Comparison of ENCODE assay signal across 1 cellular context in genomic region chr19:1864480-1865171, GRCh38.
TF ChIP-seq lines count a peak whose summit lies in the region.

No MANE protein-coding gene starts in this region.

TF ChIP-seq in K562, 482 proteins besides CTCF, POLR2A, EP300 and RAD21 (continued from another document and continues in another):
- TF ChIP-seq ETV5 (CRISPR knock-in tag; IDR thresholded peaks at IDR 0.05; ENCODE audit: low read depth) (0 out of 2 replicates have a peak, but pooled peaks have one; percentile 1), DACH1 (IDR thresholded peaks at IDR 0.05; ENCODE audit: partially characterized antibody) (peak; percentile 51), SRF (CRISPR knock-in tag; IDR thresholded peaks at IDR 0.05) (peak in 1 of 2 experiments; percentile 13; a peak in 1 of 4 replicates), ELF1 (tag; IDR thresholded peaks at IDR 0.05) (no peak; the same call in none of the 2 replicates), JUND (IDR thresholded peaks at IDR 0.05; ENCODE audit: borderline replicate concordance, low read depth, low read length) (0 out of 2 replicates have a peak, but pooled peaks have one; percentile 17), JUND (tag; IDR thresholded peaks at IDR 0.05; ENCODE audit: borderline replicate concordance, low read depth, low read length) (no peak), CREB1 (IDR thresholded peaks at IDR 0.05) (no peak), CREB1 (CRISPR knock-in tag; IDR thresholded peaks at IDR 0.05) (peak; percentile 18; the same call in 1 of the 2 replicates), TRIM24 (IDR thresholded peaks at IDR 0.05) (no peak), POLR3A (IDR thresholded peaks at IDR 0.05; ENCODE audit: borderline replicate concordance, extremely low read depth, insufficient read depth, insufficient read length) (no peak), CBFA2T2 (conservative IDR thresholded peaks at IDR 0.05) (no peak), ATF3 (IDR thresholded peaks at IDR 0.05) (no peak), ATF3 (CRISPR knock-in tag; conservative IDR thresholded peaks at IDR 0.05) (no peak), SETDB1 (IDR thresholded peaks at IDR 0.05; ENCODE audit: low read length) (no peak), SRSF1 (IDR thresholded peaks at IDR 0.05; ENCODE audit: low read depth, low read length) (no peak), E2F3 (CRISPR knock-in tag; IDR thresholded peaks at IDR 0.05) (no peak), ZNF398 (CRISPR knock-in tag; IDR thresholded peaks at IDR 0.05) (no peak), FOS (IDR thresholded peaks at IDR 0.05; ENCODE audit: extremely low read depth, insufficient read length) (no peak), RREB1 (CRISPR knock-in tag; IDR thresholded peaks at IDR 0.05) (no peak), POLR2AphosphoS5 (IDR thresholded peaks at IDR 0.05; ENCODE audit: control insufficient read depth, insufficient read depth, low read depth, low read length) (no peak), ERF (CRISPR knock-in tag; IDR thresholded peaks at IDR 0.05) (0 out of 2 replicates have a peak, but pooled peaks have one; percentile 60), TEAD4 (IDR thresholded peaks at IDR 0.05; ENCODE audit: low read length) (no peak), TEAD4 (CRISPR knock-in tag; IDR thresholded peaks at IDR 0.05; ENCODE audit: borderline replicate concordance) (no peak), ZNF253 (CRISPR knock-in tag; conservative IDR thresholded peaks at IDR 0.05) (no peak), TOE1 (IDR thresholded peaks at IDR 0.05; ENCODE audit: borderline replicate concordance) (no peak), TOE1 (CRISPR knock-in tag; IDR thresholded peaks at IDR 0.05; ENCODE audit: borderline replicate concordance, low read depth) (no peak), ZNF146 (CRISPR knock-in tag; IDR thresholded peaks at IDR 0.05; ENCODE audit: unreplicated experiment) (no peak), POLR2G (IDR thresholded peaks at IDR 0.05; ENCODE audit: low read depth, low read length) (peak; percentile 82), TSHZ1 (CRISPR knock-in tag; IDR thresholded peaks at IDR 0.05) (no peak), CTCFL (IDR thresholded peaks at IDR 0.05; ENCODE audit: borderline replicate concordance, insufficient read depth, low read depth, low read length, poor library complexity, severe bottlenecking) (peak; percentile 80), ZNF124 (CRISPR knock-in tag; IDR thresholded peaks at IDR 0.05) (no peak), MECOM (CRISPR knock-in tag; IDR thresholded peaks at IDR 0.05) (no peak), ASH1L (IDR thresholded peaks at IDR 0.05; ENCODE audit: borderline replicate concordance, low read depth, partially characterized antibody) (no peak), IFI16 (CRISPR knock-in tag; IDR thresholded peaks at IDR 0.05) (no peak), STAT5B (CRISPR knock-in tag; IDR thresholded peaks at IDR 0.05) (no peak), EGR1 (conservative IDR thresholded peaks at IDR 0.05) (0 out of 2 replicates have a peak, but pooled peaks have one; percentile 14), DDX20 (tag; IDR thresholded peaks at IDR 0.05; ENCODE audit: low read depth) (no peak), CBX8 (IDR thresholded peaks at IDR 0.05; ENCODE audit: borderline replicate concordance, extremely low read depth, low read depth, low read length, poor library complexity, severe bottlenecking) (no peak), CREB3L1 (IDR thresholded peaks at IDR 0.05; ENCODE audit: borderline replicate concordance, low read depth) (0 out of 2 replicates have a peak, but pooled peaks have one; percentile 26), HMG20B (CRISPR knock-in tag; IDR thresholded peaks at IDR 0.05) (no peak), ZBTB43 (CRISPR knock-in tag; IDR thresholded peaks at IDR 0.05) (no peak), ESRRA (IDR thresholded peaks at IDR 0.05; ENCODE audit: borderline replicate concordance, low read depth) (peak; percentile 38; the same call in 1 of the 2 replicates), ZNF696 (CRISPR knock-in tag; conservative IDR thresholded peaks at IDR 0.05) (no peak), DNMT1 (IDR thresholded peaks at IDR 0.05) (no peak), GATAD2B (IDR thresholded peaks at IDR 0.05; ENCODE audit: borderline replicate concordance) (no peak; the same call in 1 of the 2 replicates), NFRKB (IDR thresholded peaks at IDR 0.05; ENCODE audit: low read depth) (peak; percentile 23; the same call in 1 of the 2 replicates), BRD9 (IDR thresholded peaks at IDR 0.05; ENCODE audit: low read depth, partially characterized antibody) (no peak), ARID2 (IDR thresholded peaks at IDR 0.05) (no peak), BCL6 (CRISPR knock-in tag; IDR thresholded peaks at IDR 0.05) (no peak), HOMEZ (CRISPR knock-in tag; IDR thresholded peaks at IDR 0.05) (no peak), MCM5 (IDR thresholded peaks at IDR 0.05; ENCODE audit: low read depth) (no peak)
